ENCODE assay signal across 1 cellular context in the genomic region with DNA sequence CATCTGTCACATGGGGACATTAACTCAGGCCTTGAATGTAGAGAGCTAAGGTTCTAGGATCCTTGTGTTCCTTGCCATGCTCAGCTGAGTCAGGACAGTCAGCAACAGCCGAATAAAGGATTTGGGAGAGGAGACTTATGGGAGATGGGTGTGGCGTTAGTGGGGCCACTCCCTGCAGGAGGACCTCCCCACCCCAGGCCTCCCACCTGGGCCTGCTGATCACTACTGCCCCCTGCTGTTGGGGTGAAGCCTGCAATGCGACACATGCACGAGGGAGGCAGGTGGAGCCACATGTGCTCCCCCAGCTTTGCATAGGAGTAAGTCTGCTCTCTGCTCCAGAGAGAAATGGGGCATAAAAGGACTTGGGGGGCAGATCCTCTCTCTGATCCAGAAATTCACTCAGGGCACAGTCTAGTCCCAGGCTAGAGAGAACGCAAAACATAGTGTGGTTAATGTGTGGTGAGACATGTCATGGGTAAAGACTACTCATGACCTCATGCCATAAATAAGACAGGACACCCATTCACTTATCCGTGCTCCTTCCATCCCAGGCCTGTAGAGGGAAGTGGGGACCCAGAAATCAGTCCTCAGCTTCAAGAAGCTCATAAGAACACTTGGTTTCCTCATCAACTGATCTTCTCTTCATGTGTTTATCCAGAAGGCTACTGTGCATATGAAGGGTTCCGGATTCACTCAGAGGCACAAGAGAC.
TF ChIP-seq lines count a peak whose summit lies in the region.

No MANE protein-coding gene starts in this region.

TF ChIP-seq in GM12878, 131 proteins besides CTCF, POLR2A, EP300 and RAD21 (continued from another document):
- TF ChIP-seq E2F4 (IDR thresholded peaks at IDR 0.05; ENCODE audit: low read depth, low read length) = no peak
- TF ChIP-seq CBX3 (IDR thresholded peaks at IDR 0.05; ENCODE audit: borderline replicate concordance, low read depth) = no peak
- no peak for TF ChIP-seq SMARCA5 (IDR thresholded peaks at IDR 0.05)
- no peak for TF ChIP-seq IKZF2 (IDR thresholded peaks at IDR 0.05)
- no peak for TF ChIP-seq NR2C1 (IDR thresholded peaks at IDR 0.05)
- TF ChIP-seq SREBF2 (IDR thresholded peaks at IDR 0.05; ENCODE audit: low read length) = no peak
- no peak for TF ChIP-seq E4F1 (IDR thresholded peaks at IDR 0.05; ENCODE audit: borderline replicate concordance, partially characterized antibody)
- no peak for TF ChIP-seq TCF12 (IDR thresholded peaks at IDR 0.05; ENCODE audit: low read depth, low read length)
- TF ChIP-seq KDM1A (IDR thresholded peaks at IDR 0.05; ENCODE audit: borderline replicate concordance) = no peak
- TF ChIP-seq TBL1XR1 (IDR thresholded peaks at IDR 0.05; ENCODE audit: low read depth, low read length) = no peak
- no peak for TF ChIP-seq BHLHE40 (IDR thresholded peaks at IDR 0.05; ENCODE audit: borderline replicate concordance in 1 of 2, low read depth in 2 of 2, low read length in 1 of 2)
- TF ChIP-seq SPI1 (IDR thresholded peaks at IDR 0.05; ENCODE audit: borderline replicate concordance, insufficient read depth, low read depth, low read length) = no peak
- no peak for TF ChIP-seq ZBED1 (IDR thresholded peaks at IDR 0.05; ENCODE audit: borderline replicate concordance)
- TF ChIP-seq USF1 (IDR thresholded peaks at IDR 0.05; ENCODE audit: borderline replicate concordance, extremely low read length, insufficient read depth, low read depth, low read length) = no peak
